In the genomic region with DNA sequence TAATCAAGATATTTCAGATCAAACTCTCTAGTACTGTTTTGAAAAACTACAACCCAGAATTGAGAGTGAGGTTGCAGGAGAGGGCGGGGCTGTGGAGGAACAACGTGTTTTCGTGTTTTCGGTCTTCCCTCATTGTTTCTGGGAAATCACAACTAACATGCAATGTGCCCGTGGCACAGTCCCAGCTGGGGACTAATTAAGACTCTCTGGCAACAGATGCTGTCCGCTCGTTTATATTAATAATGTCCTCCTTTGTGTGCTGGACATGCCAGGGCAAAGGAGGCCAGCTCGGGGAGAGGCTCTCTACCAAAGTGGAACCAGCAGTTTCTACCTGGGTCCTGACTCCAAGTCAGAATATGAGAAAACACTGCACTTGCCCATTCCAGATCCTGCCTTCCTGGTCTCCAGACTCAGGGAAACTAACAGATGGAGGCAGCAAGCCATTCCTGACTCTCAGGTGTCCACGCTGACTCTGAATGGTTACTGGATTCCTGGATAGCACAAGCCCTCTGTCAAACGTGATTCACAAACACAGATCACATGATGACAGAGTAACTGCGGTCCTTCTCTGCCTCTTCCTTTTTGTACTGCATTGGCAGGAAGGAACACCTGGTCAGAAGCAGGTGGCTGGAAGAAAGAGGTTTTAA, we compare ENCODE assay signal across 8 cellular contexts.
DNase-seq lines count a peak whose midpoint lies in the region; ATAC-seq and FAIRE-seq lines count a peak whose summit lies in the region.

No MANE protein-coding gene starts in this region.

- ATAC-seq in GM21619 (IDR thresholded peaks at IDR 0.05; ENCODE audit: unreplicated experiment) (no peak), GM19324 (IDR thresholded peaks at IDR 0.05; ENCODE audit: low FRiP score, unreplicated experiment) (no peak)

- intact Hi-C loops in posterior vena cava (cut with DNase I) = no loop called here

- DNase-seq in EH (ENCODE audit: low read depth) (peak; percentile 49), NCI-H146 treated with DMSO at 0.1 percent for 48 hours (lab: John Stamatoyannopoulos, UW; ENCODE audit: unreplicated experiment) (peak; percentile 5), activated T-cell treated with anti-CD3 and anti-CD28 coated beads for 48 hours (ENCODE audit: low read depth) (peak; percentile 59), posterior vena cava (ENCODE audit: low spot score) (no peak)
- DNase-seq in stimulated activated CD8-positive, alpha-beta memory T cell treated with anti-CD3 and anti-CD28 coated beads, Interleukin-4, amount 100 ng/mL, for 48 hours = peak; percentile 80

- FAIRE-seq in islet of Langerhans (lab: Jason Lieb, UNC) = peak; percentile 9
